10 cellular contexts compared by ENCODE assay signal in the genomic region with DNA sequence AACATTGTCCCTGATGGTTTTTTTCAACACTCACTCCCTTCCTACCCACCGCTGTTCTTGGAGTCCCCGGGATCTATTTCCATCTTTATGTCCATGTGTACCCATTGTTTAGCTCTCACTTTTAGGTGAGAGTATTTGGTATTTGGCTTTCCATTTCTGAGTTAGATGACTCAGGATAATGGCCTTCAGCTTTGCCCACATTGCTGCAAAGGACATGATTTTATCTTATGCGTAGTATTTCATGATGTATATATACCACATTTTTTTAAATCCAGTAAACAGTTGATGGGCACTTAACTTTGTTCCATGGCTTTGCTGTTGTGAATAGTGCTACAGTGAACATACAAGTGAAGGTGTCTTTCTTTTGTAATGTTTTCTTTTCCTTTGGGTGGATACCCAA.
"Had no signal": no experiment of that assay in that cellular context is flagged by ENCODE, and none has a peak within 500 bp of the region (broad histone marks: within the 10 kb centered on the region; RNA-seq: fewer than 3 reads in every experiment).

No MANE protein-coding gene starts in this region.

- H3K36me3 ChIP-seq: esophagus muscularis mucosa, gastrocnemius medialis, left ventricle myocardium inferior had no signal

- H3K27ac ChIP-seq: esophagus muscularis mucosa, gastrocnemius medialis, left ventricle myocardium inferior had no signal

- H3K4me1 ChIP-seq: esophagus muscularis mucosa, gastrocnemius medialis, left ventricle myocardium inferior had no signal

- DNase-seq: activated CD4-positive, alpha-beta T cell treated with anti-CD3 and anti-CD28 coated beads, Interleukin-2, amount 50 U/mL, for 1 hour; activated CD4-positive, CD25-positive, alpha-beta regulatory T cell; activated effector memory CD4-positive, alpha-beta T cell treated with Interleukin-2 at 50 U/mL for 16 hours; amygdala; gastrocnemius medialis; kidney; left ventricle myocardium inferior; stimulated activated CD4-positive, alpha-beta T cell treated with anti-CD3 and anti-CD28 coated beads, Interleukin-2, amount 100 ng/mL, for 48 hours; stimulated activated naive CD4-positive, alpha-beta T cell treated with Interleukin-2 at 50 U/mL for 16 hours had no signal

- H3K4me3 ChIP-seq: esophagus muscularis mucosa, gastrocnemius medialis, left ventricle myocardium inferior had no signal

- ATAC-seq: gastrocnemius medialis had no signal

- H3K27me3 ChIP-seq: esophagus muscularis mucosa, gastrocnemius medialis had no signal

- H3K9me3 ChIP-seq: gastrocnemius medialis had no signal
